Comparison of ENCODE assay signal across 15 cellular contexts in the genomic region with DNA sequence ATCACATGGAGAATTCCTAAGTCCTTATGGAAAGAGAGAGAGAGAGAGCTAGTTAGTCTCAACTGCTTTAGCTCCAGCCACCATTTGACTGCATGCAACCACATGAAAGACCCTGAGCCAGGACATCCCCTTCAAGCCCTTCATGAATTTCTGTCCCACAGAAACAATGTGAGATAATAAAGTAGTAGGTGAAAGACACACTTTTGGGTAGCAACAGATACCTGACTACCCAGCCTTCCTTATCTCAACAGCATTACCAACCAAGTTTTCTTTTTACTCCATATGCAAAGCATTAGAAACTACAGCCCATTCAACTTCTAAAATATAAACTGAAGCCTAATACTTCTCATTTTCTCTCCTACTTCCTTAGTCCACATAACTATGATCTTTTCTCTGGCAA. TPM values are rescaled to one million over a fixed set of nuclear protein-coding genes. Genes with fewer than 3 reads are reported as not detected.
"Had no signal": no experiment of that assay in that cellular context is flagged by ENCODE, and none has a peak within 500 bp of the region (broad histone marks: within the 10 kb centered on the region; RNA-seq: fewer than 3 reads in every experiment).

No MANE protein-coding gene starts in this region.

- H3K4me1 ChIP-seq: gastrocnemius medialis, heart left ventricle had no signal

- H3K36me3 ChIP-seq: gastrocnemius medialis, heart left ventricle, WERI-Rb-1 had no signal

- H3K27me3 ChIP-seq: gastrocnemius medialis, heart left ventricle had no signal

- H3K27ac Mint-ChIP-seq: activated CD8-positive, alpha-beta memory T cell treated with anti-CD3 and anti-CD28 coated beads, Interleukin-2, amount 10 ng/mL, durations not matched to agents 7 days and 5 days; nephron progenitor cell; type B pancreatic cell had no signal

- H3K9me3 ChIP-seq: gastrocnemius medialis had no signal

- ATAC-seq: gastrocnemius medialis, heart left ventricle, T-helper 17 cell had no signal

- H3K4me3 ChIP-seq: gastrocnemius medialis, heart left ventricle had no signal

- H3K4me3 Mint-ChIP-seq: activated CD8-positive, alpha-beta memory T cell treated with anti-CD3 and anti-CD28 coated beads, Interleukin-2, amount 10 ng/mL, durations not matched to agents 7 days and 5 days; nephron progenitor cell; type B pancreatic cell had no signal

- H3K27me3 Mint-ChIP-seq: activated CD8-positive, alpha-beta memory T cell treated with anti-CD3 and anti-CD28 coated beads, Interleukin-2, amount 10 ng/mL, durations not matched to agents 7 days and 5 days; T-helper 17 cell had no signal

- DNase-seq: activated CD4-positive, alpha-beta T cell treated with anti-CD3 and anti-CD28 coated beads for 4 hours; activated CD8-positive, alpha-beta memory T cell treated with anti-CD3 and anti-CD28 coated beads, Interleukin-2, amount 10 ng/mL, durations not matched to agents 7 days and 5 days; aorta; cerebellar nuclear complex; gastrocnemius medialis; heart left ventricle; mesendoderm; nephron progenitor cell; occipital lobe; stimulated activated CD4-positive, alpha-beta T cell treated with anti-CD3 and anti-CD28 coated beads, Interleukin-4, amount 100 ng/mL, for 24 hours; stimulated activated naive CD4-positive, alpha-beta T cell treated with Interleukin-2 at 50 U/mL for 16 hours; T-helper 17 cell; WERI-Rb-1 had no signal

- H3K27ac ChIP-seq: gastrocnemius medialis, heart left ventricle, WERI-Rb-1 had no signal

- H3K36me3 Mint-ChIP-seq: type B pancreatic cell had no signal

RNA-seq across cellular contexts. Expression of gene THEMIS, which starts 23.2 kb away (rescaled TPM):
- total RNA-seq: epithelial cell of proximal tubule had no signal
